In the genomic region with DNA sequence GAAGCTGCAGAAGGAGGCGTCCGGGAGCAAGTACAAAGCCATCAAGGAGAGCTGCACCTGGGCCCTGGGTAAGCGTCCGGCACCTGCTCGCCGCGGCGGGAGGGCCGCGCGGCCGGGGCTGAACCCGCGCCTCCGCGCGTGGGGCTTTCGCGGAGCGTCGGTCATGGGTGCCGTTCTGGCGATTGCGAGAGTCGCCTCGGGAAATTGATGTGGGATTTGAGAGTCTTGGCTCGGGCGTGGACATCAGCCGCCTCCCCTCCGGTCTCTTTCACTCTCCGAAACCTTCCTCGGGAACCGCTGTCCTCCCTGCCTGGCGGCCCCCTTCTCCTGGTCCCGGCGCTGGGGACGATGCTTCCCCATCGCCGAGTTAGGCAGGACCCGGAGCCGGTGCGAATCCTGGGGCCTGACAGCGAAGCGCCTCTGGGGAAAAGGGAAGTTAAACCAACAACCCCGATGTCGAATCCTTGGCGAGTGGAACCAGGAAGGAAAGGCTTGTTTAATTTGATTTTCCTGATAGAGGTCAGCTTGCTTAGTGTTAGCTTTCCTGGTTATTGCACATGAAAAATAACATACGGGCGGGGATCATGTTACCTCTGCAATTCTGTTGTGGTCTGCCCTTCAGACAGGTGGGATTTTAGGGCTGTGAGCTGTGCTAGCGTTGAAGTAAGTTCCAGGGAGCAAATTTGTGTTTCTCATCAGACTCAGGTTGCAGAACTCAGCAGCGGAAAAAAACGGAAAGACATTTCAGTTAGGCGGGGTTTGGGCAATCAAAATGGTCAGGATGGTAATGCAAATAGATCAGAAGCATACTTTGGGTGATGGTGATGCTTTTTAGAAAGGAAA, we compare ENCODE assay signal across 8 cellular contexts. TPM values are rescaled to one million over a fixed set of nuclear protein-coding genes. Genes with fewer than 3 reads are reported as not detected.
DNase-seq lines count a peak whose midpoint lies in the region; ATAC-seq and TF ChIP-seq lines count a peak whose summit lies in the region.

No MANE protein-coding gene starts in this region.

- no peak overlapping the region for H4K91ac ChIP-seq in mesenchymal stem cell (ENCODE audit: low read length)

- WGBS in ectodermal cell, 2 experiments = 2% methylated on average over 53 of the region's 53 CpGs
- WGBS in mesenchymal stem cell = 3% methylated on average over 45 of the region's 53 CpGs

- H2BK15ac ChIP-seq in mesenchymal stem cell (ENCODE audit: low read depth, poor library complexity, severe bottlenecking) = no peak overlapping the region

- H3K4me1 Mint-ChIP-seq in activated naive CD4-positive, alpha-beta T cell treated with anti-CD3 and anti-CD28 coated beads, Interleukin-2, amount 10 ng/mL, durations not matched to agents 7 days and 5 days = peaks cover 14% of the 10 kb centered on the region

- no peak overlapping the region for H3K27ac Mint-ChIP-seq in activated naive CD4-positive, alpha-beta T cell treated with anti-CD3 and anti-CD28 coated beads, Interleukin-2, amount 10 ng/mL, durations not matched to agents 7 days and 5 days

- peak; percentile 23 for DNase-seq in activated naive CD4-positive, alpha-beta T cell treated with anti-CD3 and anti-CD28 coated beads, Interleukin-2, amount 10 ng/mL, durations not matched to agents 7 days and 5 days
- no peak for DNase-seq in activated naive CD4-positive, alpha-beta T cell treated with anti-CD3 and anti-CD28 coated beads, Interleukin-2, amount 50 U/mL, for 16 hours
- DNase-seq in RPMI7951 (ENCODE audit: low read depth) (peak; percentile 4), mesenchymal stem cell (peak; percentile 17), tibial artery (no peak)

- peak overlapping the region; percentile 99 for H3K4me2 ChIP-seq in mesenchymal stem cell (ENCODE audit: low read length, poor library complexity, severe bottlenecking)

- H2BK120ac ChIP-seq in mesenchymal stem cell (ENCODE audit: low read depth, low read length) = no peak overlapping the region

- H3K9me3 ChIP-seq in ectodermal cell (ENCODE audit: control insufficient read depth, low read length) (no peaks in the 10 kb centered on the region), mesenchymal stem cell (ENCODE audit: control insufficient read depth, low read length) (peaks cover 3% of the 10 kb centered on the region), tibial artery (no peaks in the 10 kb centered on the region)

- H3K27me3 ChIP-seq in ectodermal cell (ENCODE audit: control insufficient read depth, insufficient read depth, low read length, poor library complexity, severe bottlenecking) (peaks cover 38% of the 10 kb centered on the region), mesenchymal stem cell (ENCODE audit: control insufficient read depth in 1 of 2, insufficient read depth in 1 of 2, low read length in 2 of 2) (peaks cover 47 to 85% of the 10 kb centered on the region in 2 experiments), tibial artery (peaks cover 0 to 23% of the 10 kb centered on the region in 2 donors)

- no peaks in the 10 kb centered on the region for H3K36me3 ChIP-seq in ectodermal cell (ENCODE audit: control insufficient read depth, insufficient read depth, low read length)
- no peaks in the 10 kb centered on the region for H3K36me3 ChIP-seq in mesenchymal stem cell (ENCODE audit: control insufficient read depth in 1 of 2, insufficient read depth in 2 of 2, low read depth in 1 of 2, low read length in 2 of 2)
- H3K36me3 ChIP-seq in tibial artery = no peaks in the 10 kb centered on the region

- peak overlapping the region; percentile 53 for H3K9ac ChIP-seq in mesenchymal stem cell (ENCODE audit: low read length)

- H3K18ac ChIP-seq in mesenchymal stem cell (ENCODE audit: low read depth in 1 of 2, low read length in 2 of 2) = no peak overlapping the region

- no peaks in the 10 kb centered on the region for H3K9me3 Mint-ChIP-seq in activated naive CD4-positive, alpha-beta T cell treated with anti-CD3 and anti-CD28 coated beads, Interleukin-2, amount 10 ng/mL, durations not matched to agents 7 days and 5 days

- no peaks in the 10 kb centered on the region for H3K79me1 ChIP-seq in mesenchymal stem cell (replicated peaks; ENCODE audit: low read length, poor library complexity, severe bottlenecking)

- H3K4me3 ChIP-seq in ectodermal cell (ENCODE audit: insufficient read depth, low read depth, low read length) = peak overlapping the region; percentile 63
- H3K4me3 ChIP-seq in mesenchymal stem cell (ENCODE audit: insufficient read depth in 1 of 2, low read depth in 1 of 2, low read length in 2 of 2) = peak overlapping the region; percentile 69 to 82
- peak overlapping the region; percentile 44 to 57 for H3K4me3 ChIP-seq in tibial artery

- H3K4me3 Mint-ChIP-seq in activated naive CD4-positive, alpha-beta T cell treated with anti-CD3 and anti-CD28 coated beads, Interleukin-2, amount 10 ng/mL, durations not matched to agents 7 days and 5 days = peak overlapping the region; percentile 52

- no peak overlapping the region for H3K14ac ChIP-seq in mesenchymal stem cell (ENCODE audit: low read length in 2 of 2)

- TF ChIP-seq CTCF in tibial artery (IDR thresholded peaks at IDR 0.05) = no peak

- peak; percentile 17 for ATAC-seq in HG03135 (IDR thresholded peaks at IDR 0.05; ENCODE audit: unreplicated experiment)
- no peak for ATAC-seq in HG02642 (IDR thresholded peaks at IDR 0.05; ENCODE audit: poor library complexity, unreplicated experiment)

- no peak overlapping the region for H4K8ac ChIP-seq in mesenchymal stem cell (ENCODE audit: low read length)

- CTCF ChIA-PET in activated naive CD4-positive, alpha-beta T cell treated with anti-CD3 and anti-CD28 coated beads, Interleukin-2, amount 10 ng/mL, durations not matched to agents 7 days and 5 days (lab: Charles Lee) = interaction anchor here (1.8 kb wide), 1 partner anchor 46 kb away, joined by 5 read pairs; no protein-coding TSS in a partner anchor

- peaks cover 76% of the 10 kb centered on the region for H3K27me3 Mint-ChIP-seq in activated naive CD4-positive, alpha-beta T cell treated with anti-CD3 and anti-CD28 coated beads, Interleukin-2, amount 10 ng/mL, durations not matched to agents 7 days and 5 days

- H3K4ac ChIP-seq in mesenchymal stem cell (ENCODE audit: low read depth in 1 of 2, low read length in 2 of 2) = no peak overlapping the region

- H3K23ac ChIP-seq in mesenchymal stem cell (ENCODE audit: low read length in 2 of 2) = no peak overlapping the region

- peak overlapping the region; percentile 81 for H2AFZ ChIP-seq in mesenchymal stem cell (ENCODE audit: low read depth, low read length)

- H3K36me3 Mint-ChIP-seq in activated naive CD4-positive, alpha-beta T cell treated with anti-CD3 and anti-CD28 coated beads, Interleukin-2, amount 10 ng/mL, durations not matched to agents 7 days and 5 days = no peaks in the 10 kb centered on the region

- no peak overlapping the region for H3K27ac ChIP-seq in ectodermal cell (ENCODE audit: insufficient read depth, low read depth, low read length, poor library complexity, severe bottlenecking)
- H3K27ac ChIP-seq in mesenchymal stem cell (ENCODE audit: low read length, poor library complexity, severe bottlenecking) = no peak overlapping the region
- H3K27ac ChIP-seq in tibial artery = no peak overlapping the region

- H3K4me1 ChIP-seq in ectodermal cell (ENCODE audit: control insufficient read depth, insufficient read depth, low read length) (peaks cover 9% of the 10 kb centered on the region), mesenchymal stem cell (ENCODE audit: control insufficient read depth, insufficient read depth, low read depth, low read length) (peaks cover 13% of the 10 kb centered on the region), tibial artery (peaks cover 0 to 16% (median 9%) of the 10 kb centered on the region in 4 donors)

- intact Hi-C loops in tibial artery (cut with DNase I; ENCODE audit: low total_unique reads) = no loop called here

- peak overlapping the region; percentile 45 for H2BK5ac ChIP-seq in mesenchymal stem cell (ENCODE audit: low read depth, low read length, poor library complexity, severe bottlenecking)

- H2BK12ac ChIP-seq in mesenchymal stem cell (ENCODE audit: low read length in 2 of 2) = no peak overlapping the region

- no peak overlapping the region for H2AK5ac ChIP-seq in mesenchymal stem cell (ENCODE audit: low read length, severe bottlenecking)

RNA-seq across cellular contexts. Expression of a gene that starts 0.6 kb away (rescaled TPM):
- 0.20 and 0.24 TPM in 2 replicates for total RNA-seq in RPMI7951 (2014; rRNA removed; shearing (Covaris generic))
- 1.8 TPM for polyA plus RNA-seq in ectodermal cell (2013, experiment 1 of 4)
- 1.4 TPM for polyA plus RNA-seq in ectodermal cell (2013, experiment 2 of 4)
- 1.0 TPM for polyA plus RNA-seq in ectodermal cell (2013, experiment 3 of 4)
- polyA plus RNA-seq in ectodermal cell (2013, experiment 4 of 4) = 1.1 TPM
- 0.62 TPM for polyA plus RNA-seq in mesenchymal stem cell (2013, experiment 1 of 2)
- polyA plus RNA-seq in mesenchymal stem cell (2013, experiment 2 of 2) = 0.59 TPM

RNA-seq across cellular contexts. Expression of a gene that starts 55.1 kb away (rescaled TPM):
- 37.5 and 40.6 TPM in 2 replicates for total RNA-seq in RPMI7951 (2014; rRNA removed; shearing (Covaris generic))
- 18.8 TPM for polyA plus RNA-seq in ectodermal cell (2013, experiment 1 of 4)
- 23.8 TPM for polyA plus RNA-seq in ectodermal cell (2013, experiment 2 of 4)
- polyA plus RNA-seq in ectodermal cell (2013, experiment 3 of 4) = 17.3 TPM
- 21.2 TPM for polyA plus RNA-seq in ectodermal cell (2013, experiment 4 of 4)
- 54.7 TPM for polyA plus RNA-seq in mesenchymal stem cell (2013, experiment 1 of 2)
- 58.3 TPM for polyA plus RNA-seq in mesenchymal stem cell (2013, experiment 2 of 2)

RNA-seq across cellular contexts. Expression of a gene that starts 56.0 kb away (rescaled TPM):
- total RNA-seq in RPMI7951 (2014; rRNA removed; shearing (Covaris generic)) = not detected in 2 replicates
- not detected for polyA plus RNA-seq in ectodermal cell (2013, experiment 1 of 4)
- polyA plus RNA-seq in ectodermal cell (2013, experiment 2 of 4) = not detected
- polyA plus RNA-seq in ectodermal cell (2013, experiment 3 of 4) = not detected
- polyA plus RNA-seq in ectodermal cell (2013, experiment 4 of 4) = not detected
- polyA plus RNA-seq in mesenchymal stem cell (2013, experiment 1 of 2) = not detected
- not detected for polyA plus RNA-seq in mesenchymal stem cell (2013, experiment 2 of 2)

Comparison
In these comparisons a context has a peak if more than half of its experiments do, and no peak if none do; other contexts are left out.
1. DNase-seq: peak in activated naive CD4-positive, alpha-beta T cell treated with anti-CD3 and anti-CD28 coated beads, Interleukin-2, amount 10 ng/mL, durations not matched to agents 7 days and 5 days (single experiment), RPMI7951 (single experiment) and mesenchymal stem cell (single experiment); none in activated naive CD4-positive, alpha-beta T cell treated with anti-CD3 and anti-CD28 coated beads, Interleukin-2, amount 50 U/mL, for 16 hours (single experiment) and tibial artery (0 of 2).
2. Peak in every context shown above with its lines, with median percentiles within 50 percentile points of each other: H3K4me3 ChIP-seq.